10 cellular contexts compared by ENCODE assay signal in genomic region chr16:276360-277077, GRCh38. TPM values are rescaled to one million over a fixed set of nuclear protein-coding genes. Genes with fewer than 3 reads are reported as not detected.
DNase-seq lines count a peak whose midpoint lies in the region; ATAC-seq and TF ChIP-seq lines count a peak whose summit lies in the region.
"Had no signal": no experiment of that assay in that cellular context is flagged by ENCODE, and none has a peak within 500 bp of the region (broad histone marks: within the 10 kb centered on the region; RNA-seq: fewer than 3 reads in every experiment).

No MANE protein-coding gene starts in this region.

- H3K18ac ChIP-seq in IMR-90 (ENCODE audit: low read depth, low read length): no peak overlapping the region

- H3K4me1 Mint-ChIP-seq in neural progenitor cell: peaks cover 3% of the 10 kb centered on the region

- no peaks in the 10 kb centered on the region for H3K79me1 ChIP-seq in IMR-90 (ENCODE audit: low read depth in 1 of 2, low read length in 2 of 2)

- no peak overlapping the region for H3K14ac ChIP-seq in IMR-90 (replicated peaks; ENCODE audit: low read depth, low read length)

- peak overlapping the region; percentile 80 for H3K4me3 Mint-ChIP-seq in neural progenitor cell

- H2BK20ac ChIP-seq in IMR-90 (ENCODE audit: low read depth, low read length): no peak overlapping the region

- H2AFZ ChIP-seq in IMR-90 (replicated peaks; ENCODE audit: low read length, poor library complexity) (peak overlapping the region; percentile 21), neural progenitor cell (replicated peaks) (no peak overlapping the region)

- H3F3A ChIP-seq in neural progenitor cell (ENCODE audit: low read depth): peaks cover 18% of the 10 kb centered on the region

- no peak overlapping the region for H3K4ac ChIP-seq in IMR-90 (ENCODE audit: low read depth, low read length)

- H3K4me3 ChIP-seq in IMR-90 (ENCODE audit: insufficient read depth, low read depth, low read length): no peak overlapping the region
- H3K4me3 ChIP-seq in dorsolateral prefrontal cortex: peak overlapping the region in 49 of 59 donors; percentile 21 to 81 (median 68)
- no peak overlapping the region for H3K4me3 ChIP-seq in neural progenitor cell
- no peak overlapping the region for H3K4me3 ChIP-seq in uterus

- H2BK15ac ChIP-seq in IMR-90 (ENCODE audit: low read depth, low read length): no peak overlapping the region

- peak overlapping the region in 1 of 2 experiments; percentile 33; a peak in 1 of 4 replicates for H4K8ac ChIP-seq in IMR-90 (ENCODE audit: low read depth in 2 of 2, low read length in 2 of 2)

- no peak overlapping the region for H2BK120ac ChIP-seq in IMR-90 (ENCODE audit: low read depth, low read length)

- H3K27me3 ChIP-seq in IMR-90 (ENCODE audit: control insufficient read depth, insufficient read depth, low read length) (peaks cover 44% of the 10 kb centered on the region), dorsolateral prefrontal cortex (peaks cover 0 to 9% (median 0%) of the 10 kb centered on the region in 45 donors), neural progenitor cell (peaks cover 83% of the 10 kb centered on the region), uterus (peaks cover 3 to 6% of the 10 kb centered on the region in 2 donors)

- in situ Hi-C loops in IMR-90 (cut with MboI; ENCODE audit: low sequenced_read_pairs): no loop called here

- DNase-seq in IMR-90 (no peak), dorsolateral prefrontal cortex (no peak), neural progenitor cell (ENCODE audit: low spot score) (no peak), NCI-H1417 (lab: John Stamatoyannopoulos, UW) (no peak), uterus (no peak)
- DNase-seq in stimulated activated CD4-positive, alpha-beta T cell treated with anti-CD3 and anti-CD28 coated beads, Interleukin-4, amount 100 ng/mL, for 24 hours: no peak
- DNase-seq: activated CD8-positive, alpha-beta memory T cell treated with anti-CD3 and anti-CD28 coated beads, Interleukin-2, amount 50 U/mL, for 48 hours; NCI-H526; occipital lobe had no signal

- TF ChIP-seq RAD21 in IMR-90 (IDR thresholded peaks at IDR 0.05; ENCODE audit: low read length): no peak

- no peak overlapping the region for H2BK5ac ChIP-seq in IMR-90 (ENCODE audit: low read depth, low read length, poor library complexity, severe bottlenecking)

- H3K36me3 Mint-ChIP-seq in neural progenitor cell: no peaks in the 10 kb centered on the region

- H3K9me3 Mint-ChIP-seq in neural progenitor cell: no peaks in the 10 kb centered on the region

- peak overlapping the region; percentile 1 for H2AK9ac ChIP-seq in IMR-90 (replicated peaks; ENCODE audit: low read depth, low read length, poor library complexity)

- POLR2A ChIA-PET in IMR-90 (lab: Charles Lee; ENCODE audit: unreplicated experiment): no interaction called here

- peaks cover 28% of the 10 kb centered on the region for H3K27me3 Mint-ChIP-seq in neural progenitor cell (ENCODE audit: insufficient read depth, low read depth)

- no peak for ATAC-seq in IMR-90 (ENCODE audit: low read depth)

- H3K27ac ChIP-seq in IMR-90 (ENCODE audit: insufficient read depth, low read length) (no peak overlapping the region), dorsolateral prefrontal cortex (peak overlapping the region in 21 of 59 donors; percentile 6 to 79 (median 52)), neural progenitor cell (no peak overlapping the region), uterus (no peak overlapping the region)
- H3K27ac ChIP-seq: KMS-11 had no signal

- dilution Hi-C loops in IMR-90 (cut with HindIII; ENCODE audit: low sequenced_read_pairs, unreplicated experiment): no loop called here

- BruUV-seq in IMR-90 (replicated peaks; lab: Mats Ljungman, UMichigan): no TSS peak

- H3K9ac ChIP-seq in IMR-90 (ENCODE audit: low read depth, low read length) (no peak overlapping the region), neural progenitor cell (no peak overlapping the region)
- H3K9ac ChIP-seq: KMS-11 had no signal

- H3K9me3 ChIP-seq in IMR-90 (ENCODE audit: control insufficient read depth, insufficient read depth, low read length) (no peaks in the 10 kb centered on the region), neural progenitor cell (ENCODE audit: low read depth) (no peaks in the 10 kb centered on the region), uterus (no peaks in the 10 kb centered on the region)

- H4K91ac ChIP-seq in IMR-90 (ENCODE audit: insufficient read depth, low read depth, low read length): no peak overlapping the region

- CTCF ChIA-PET in IMR-90 (lab: Yijun Ruan, JAX): no interaction called here

- no peak overlapping the region for H3K23ac ChIP-seq in IMR-90 (ENCODE audit: low read depth, low read length)

- H4K5ac ChIP-seq in IMR-90 (ENCODE audit: low read depth, low read length): no peak overlapping the region

- H3K36me3 ChIP-seq in IMR-90 (ENCODE audit: control insufficient read depth, insufficient read depth, low read length) (no peaks in the 10 kb centered on the region), neural progenitor cell (no peaks in the 10 kb centered on the region), uterus (no peaks in the 10 kb centered on the region)

- H4K20me1 ChIP-seq in IMR-90 (ENCODE audit: insufficient read depth, low read length): no peaks in the 10 kb centered on the region; the same call in 1 of the 2 replicates
- peaks cover 5% of the 10 kb centered on the region for H4K20me1 ChIP-seq in neural progenitor cell (ENCODE audit: low read depth)

- no peak overlapping the region for H3K4me2 ChIP-seq in IMR-90 (ENCODE audit: low read depth, low read length)
- no peak overlapping the region for H3K4me2 ChIP-seq in neural progenitor cell
- H3K4me2 ChIP-seq: KMS-11 had no signal

- H3K9me1 ChIP-seq in IMR-90 (ENCODE audit: insufficient read depth, low read length): no peaks in the 10 kb centered on the region

- no peak overlapping the region for H3K27ac Mint-ChIP-seq in neural progenitor cell

- intact Hi-C loops in IMR-90 (cut with micrococcal nuclease) (no loop called here), dorsolateral prefrontal cortex (cut with DNase I) (loop anchor here in 1 of 2 donors (5.0 kb wide), 1 partner anchor 71 kb away; no protein-coding TSS in a partner anchor), uterus (cut with DNase I; ENCODE audit: low total_unique reads) (no loop called here)

- no peak overlapping the region for H2AK5ac ChIP-seq in IMR-90 (ENCODE audit: low read depth, low read length)

- 60% methylated on average over 8 of the region's 22 CpGs; no CpG with 5 or more reads in 1 of the 2 experiments for WGBS in IMR-90 (ENCODE audit: extremely low coverage in 2 of 2, insufficient read length in 1 of 2), 2 experiments

- H3K56ac ChIP-seq in IMR-90 (ENCODE audit: extremely low read depth, insufficient read depth, low read length): no peak overlapping the region

- TF ChIP-seq CTCF in IMR-90 (conservative IDR thresholded peaks at IDR 0.05; ENCODE audit: low read depth, low read length) (no peak), dorsolateral prefrontal cortex (IDR thresholded peaks at IDR 0.05 in 54 of 56, conservative IDR thresholded peaks at IDR 0.05 in 2 of 56; ENCODE audit: low read depth in 1 of 56, partially characterized antibody in 56 of 56) (no peak), neural progenitor cell (IDR thresholded peaks at IDR 0.05) (no peak), uterus (IDR thresholded peaks at IDR 0.05) (no peak)

- TF ChIP-seq POLR2A in IMR-90 (IDR thresholded peaks at IDR 0.05; ENCODE audit: low read depth, low read length) (no peak), uterus (IDR thresholded peaks at IDR 0.05) (no peak)

- H3K4me1 ChIP-seq in IMR-90 (ENCODE audit: control insufficient read depth, insufficient read depth, low read length) (peaks cover 3% of the 10 kb centered on the region; the same call in 1 of the 2 replicates), neural progenitor cell (peaks cover 18% of the 10 kb centered on the region), uterus (peaks cover 0 to 14% of the 10 kb centered on the region in 2 donors)

- H3K79me2 ChIP-seq in neural progenitor cell (ENCODE audit: low read depth): no peaks in the 10 kb centered on the region

RNA-seq across cellular contexts. Expression of gene RGS11, which starts 0.8 kb away (rescaled TPM):
- under 0.01 TPM in 2 replicates for total RNA-seq in IMR-90 (2012; rRNA removed)
- 0.48 and 0.49 TPM in 2 replicates for polyA plus RNA-seq in IMR-90 (2012; rRNA removed)
- polyA plus RNA-seq in IMR-90 (2012; cell fraction: cytosol; rRNA removed): 0.04 and 0.21 TPM in 2 replicates
- 6.9 and 12.9 TPM in 2 replicates for polyA plus RNA-seq in IMR-90 (2012; cell fraction: nucleus; rRNA removed; ENCODE audit: low replicate concordance)
- 100 to 1,000 TPM in 11 of 120 experiments, 10 to 100 TPM in 109; 36.1 to 127 (median 67.0) TPM for total RNA-seq in dorsolateral prefrontal cortex
- 0.52 and 0.96 TPM in 2 replicates for total RNA-seq in neural progenitor cell (ENCODE audit: low replicate concordance)
- total RNA-seq in uterus: 1 to 10 TPM in 3 of 4 donors, not detected in 1; 1.1 to 2.4 (median 2.3) TPM

RNA-seq across cellular contexts. Expression of gene ARHGDIG, which starts 3.9 kb away (rescaled TPM):
- total RNA-seq in IMR-90 (2012; rRNA removed) (0.36 TPM in 1 of 2 replicates, not detected in the other), dorsolateral prefrontal cortex (100 to 1,000 TPM in 114 of 120 experiments, 10 to 100 TPM in 6; 59.2 to 224 (median 146) TPM), neural progenitor cell (ENCODE audit: low replicate concordance) (0.84 TPM in 1 of 2 replicates, not detected in the other), uterus (1 to 10 TPM in 1 of 4 donors, not detected in 3; 2.1 TPM)
- 0.16 and 0.24 TPM in 2 replicates for polyA plus RNA-seq in IMR-90 (2012; rRNA removed)
- polyA plus RNA-seq in IMR-90 (2012; cell fraction: cytosol; rRNA removed): 0.21 and 0.60 TPM in 2 replicates
- polyA plus RNA-seq in IMR-90 (2012; cell fraction: nucleus; rRNA removed; ENCODE audit: low replicate concordance): 0.69 and 1.1 TPM in 2 replicates

RNA-seq across cellular contexts. Expression of gene PDIA2, which starts 6.4 kb away (rescaled TPM):
- 0.28 TPM in 1 of 2 replicates, not detected in the other for total RNA-seq in IMR-90 (2012; rRNA removed)
- 0.17 and 0.32 TPM in 2 replicates for polyA plus RNA-seq in IMR-90 (2012; rRNA removed)
- polyA plus RNA-seq in IMR-90 (2012; cell fraction: cytosol; rRNA removed): 0.14 and 0.27 TPM in 2 replicates
- 1.1 and 2.2 TPM in 2 replicates for polyA plus RNA-seq in IMR-90 (2012; cell fraction: nucleus; rRNA removed; ENCODE audit: low replicate concordance)
- 100 to 1,000 TPM in 4 of 120 experiments, 10 to 100 TPM in 116; 26.8 to 130 (median 56.6) TPM for total RNA-seq in dorsolateral prefrontal cortex
- 0.53 TPM in 1 of 2 replicates, not detected in the other for total RNA-seq in neural progenitor cell (ENCODE audit: low replicate concordance)
- under 1 TPM in 1 of 4 donors, not detected in 3; 0.97 TPM for total RNA-seq in uterus

RNA-seq across cellular contexts. Expression of gene FAM234A, which starts 41.9 kb away (rescaled TPM):
- 27.5 and 30.3 TPM in 2 replicates for total RNA-seq in IMR-90 (2012; rRNA removed)
- 60.5 and 64.2 TPM in 2 replicates for polyA plus RNA-seq in IMR-90 (2012; rRNA removed)
- 65.9 and 85.9 TPM in 2 replicates for polyA plus RNA-seq in IMR-90 (2012; cell fraction: cytosol; rRNA removed)
- 52.2 and 75.8 TPM in 2 replicates for polyA plus RNA-seq in IMR-90 (2012; cell fraction: nucleus; rRNA removed; ENCODE audit: low replicate concordance)
- total RNA-seq in dorsolateral prefrontal cortex: 10 to 100 TPM; 26.6 to 97.4 (median 44.0) TPM
- total RNA-seq in neural progenitor cell (ENCODE audit: low replicate concordance): 115 and 159 TPM in 2 replicates
- total RNA-seq in uterus: 10 to 100 TPM in 2 of 4 donors, 1 to 10 TPM in 2; 5.6 to 65.5 (median 30.1) TPM

RNA-seq across cellular contexts. Expression of gene LUC7L, which starts 47.3 kb away (rescaled TPM):
- 21.5 and 33.3 TPM in 2 replicates for total RNA-seq in IMR-90 (2012; rRNA removed)
- polyA plus RNA-seq in IMR-90 (2012; rRNA removed): 52.8 and 55.6 TPM in 2 replicates
- polyA plus RNA-seq in IMR-90 (2012; cell fraction: cytosol; rRNA removed): 31.3 and 67.0 TPM in 2 replicates
- 330 and 479 TPM in 2 replicates for polyA plus RNA-seq in IMR-90 (2012; cell fraction: nucleus; rRNA removed; ENCODE audit: low replicate concordance)
- 100 to 1,000 TPM in 115 of 120 experiments, 10 to 100 TPM in 5; 88.8 to 191 (median 130) TPM for total RNA-seq in dorsolateral prefrontal cortex
- 198 and 231 TPM in 2 replicates for total RNA-seq in neural progenitor cell (ENCODE audit: low replicate concordance)
- 100 to 1,000 TPM in 2 of 4 donors, 10 to 100 TPM in 2; 47.6 to 118 (median 93.9) TPM for total RNA-seq in uterus

Comparison
In these comparisons a context has a peak if more than half of its experiments do, and no peak if none do; other contexts are left out.
1. H3K4me3 ChIP-seq: peak in dorsolateral prefrontal cortex (49 of 59); none in IMR-90 (single experiment), neural progenitor cell (single experiment) and uterus (0 of 2).
2. RNA of gene RGS11, which starts 0.8 kb away (total RNA-seq): 36.1 to 127 TPM in dorsolateral prefrontal cortex; 1.1 to 2.4 TPM in uterus, 0.52 to 0.96 TPM in neural progenitor cell and under 0.01 TPM in IMR-90; every median in the first group is over 10 times any median in the second.
3. RNA of gene ARHGDIG, which starts 3.9 kb away (total RNA-seq): 59.2 to 224 TPM in dorsolateral prefrontal cortex; 2.1 TPM in uterus, 0.36 TPM in IMR-90 and 0.84 TPM in neural progenitor cell; every median in the first group is over 10 times any median in the second.
4. RNA of gene PDIA2, which starts 6.4 kb away (total RNA-seq): 26.8 to 130 TPM in dorsolateral prefrontal cortex; 0.97 TPM in uterus, 0.28 TPM in IMR-90 and 0.53 TPM in neural progenitor cell; every median in the first group is over 10 times any median in the second.